In the genomic region with DNA sequence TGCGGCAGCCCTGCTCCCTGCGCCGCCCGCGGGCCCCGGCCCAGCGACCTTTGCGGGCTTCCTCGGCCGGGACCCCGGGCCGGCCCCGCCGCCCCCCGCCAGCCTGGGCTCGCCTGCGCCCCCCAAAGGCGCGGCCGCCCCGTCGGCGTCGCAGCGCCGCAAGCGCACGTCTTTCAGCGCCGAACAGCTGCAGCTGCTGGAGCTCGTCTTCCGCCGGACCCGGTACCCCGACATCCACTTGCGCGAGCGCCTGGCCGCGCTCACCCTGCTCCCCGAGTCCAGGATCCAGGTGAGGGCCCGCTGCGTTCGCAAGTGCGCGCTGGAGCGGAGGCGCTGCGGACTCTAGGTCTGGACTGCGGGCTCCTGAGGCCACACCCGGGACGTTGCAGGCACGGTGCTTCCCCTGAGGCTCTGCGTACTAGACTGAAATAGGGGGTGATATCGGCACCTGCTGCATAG, we compare ENCODE assay signal across 9 cellular contexts. TPM values are rescaled to one million over a fixed set of nuclear protein-coding genes. Genes with fewer than 3 reads are reported as not detected.
DNase-seq lines count a peak whose midpoint lies in the region; ATAC-seq and TF ChIP-seq lines count a peak whose summit lies in the region.
"Had no signal": no experiment of that assay in that cellular context is flagged by ENCODE, and none has a peak within 500 bp of the region (broad histone marks: within the 10 kb centered on the region; RNA-seq: fewer than 3 reads in every experiment).

No MANE protein-coding gene starts in this region.

- H3K27me3 ChIP-seq in gastrocnemius medialis, result peaks cover 19 to 28% (median 22%) of the 10 kb centered on the region in 3 donors

- TF ChIP-seq POLR2A in gastrocnemius medialis (IDR thresholded peaks at IDR 0.05), result no peak

- intact Hi-C loops in gastrocnemius medialis (cut with DNase I; ENCODE audit: low total_unique reads), result no loop called here

- peak; percentile 9; the same call in 1 of the 2 replicates for TF ChIP-seq CTCF in VCaP (conservative IDR thresholded peaks at IDR 0.05)
- no peak for TF ChIP-seq CTCF in fibroblast of villous mesenchyme (IDR thresholded peaks at IDR 0.05; ENCODE audit: insufficient read depth, low read depth, low read length)
- no peak for TF ChIP-seq CTCF in gastrocnemius medialis (IDR thresholded peaks at IDR 0.05 in 4 of 5, conservative IDR thresholded peaks at IDR 0.05 in 1 of 5)

- H3K27ac ChIP-seq in VCaP (no peak overlapping the region), gastrocnemius medialis (no peak overlapping the region)

- H3K4me3 ChIP-seq in fibroblast of villous mesenchyme (ENCODE audit: low read depth, low read length) (peak overlapping the region; percentile 60), gastrocnemius medialis (peak overlapping the region in 3 of 4 donors; percentile 28 to 31 (median 30))

- no peaks in the 10 kb centered on the region for H3K36me3 ChIP-seq in gastrocnemius medialis

- H3K4me1 ChIP-seq in gastrocnemius medialis, result no peaks in the 10 kb centered on the region

- ATAC-seq in GM19035 (IDR thresholded peaks at IDR 0.05; ENCODE audit: unreplicated experiment) (peak; percentile 57), HG03139 (IDR thresholded peaks at IDR 0.05; ENCODE audit: unreplicated experiment) (peak; percentile 62), gastrocnemius medialis (no peak)

- H3K9me3 ChIP-seq in gastrocnemius medialis, result no peaks in the 10 kb centered on the region

- DNase-seq in D341Med (ENCODE audit: low spot score) (peak; percentile 89), fibroblast of villous mesenchyme (ENCODE audit: low read depth) (peak; percentile 8), gastrocnemius medialis (no peak), activated gamma-delta T cell (lab: John Stamatoyannopoulos, UW) (no peak)
- no peak for DNase-seq in effector CD8-positive, alpha-beta T cell (lab: John Stamatoyannopoulos, UW)

- in situ Hi-C loops in gastrocnemius medialis (cut with MboI; ENCODE audit: low sequenced_read_pairs in 4 of 4), result no loop called here

RNA-seq across cellular contexts. Expression of gene MIXL1, which starts 0.4 kb away (rescaled TPM):
- 0.43 TPM in 1 of 2 replicates, not detected in the other for total RNA-seq in fibroblast of villous mesenchyme
- not detected for total RNA-seq in gastrocnemius medialis
- total RNA-seq: T-helper 2 cell treated with Interferon-gamma antibody and Interleukin-4, amounts not matched to agents 100 ng/mL and 5 ng/mL, for 36 hours had no signal

RNA-seq across cellular contexts. Expression of gene ACBD3, which starts 37.3 kb away (rescaled TPM):
- total RNA-seq in fibroblast of villous mesenchyme, result 62.2 and 95.4 TPM in 2 replicates
- 10 to 100 TPM; 31.1 to 43.9 (median 36.6) TPM for total RNA-seq in gastrocnemius medialis

Comparison
In these comparisons a context has a peak if more than half of its experiments do, and no peak if none do; other contexts are left out.
1. DNase-seq: peak in D341Med (single experiment) and fibroblast of villous mesenchyme (single experiment); none in gastrocnemius medialis (0 of 2), activated gamma-delta T cell (single experiment) and effector CD8-positive, alpha-beta T cell (single experiment).
2. ATAC-seq: peak in GM19035 (single experiment) and HG03139 (single experiment); none in gastrocnemius medialis (0 of 2).